Comparison of ENCODE assay signal across 8 cellular contexts in the genomic region with DNA sequence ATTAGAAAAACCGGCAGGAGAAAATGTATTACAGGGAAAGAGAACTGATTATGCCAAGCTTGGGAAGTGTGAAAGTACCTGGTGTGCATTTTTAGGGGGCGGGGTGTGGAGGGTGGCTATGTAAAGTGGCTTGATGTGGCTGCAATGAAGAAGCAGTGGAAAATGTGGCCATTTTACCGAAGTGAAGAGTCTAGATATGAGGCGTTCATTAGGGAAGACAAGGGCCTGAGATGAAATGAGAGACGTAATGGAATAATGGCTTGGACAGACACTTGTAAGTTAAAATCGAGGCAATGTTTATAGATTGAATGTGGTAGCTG. TPM values are rescaled to one million over a fixed set of nuclear protein-coding genes. Genes with fewer than 3 reads are reported as not detected.
DNase-seq lines count a peak whose midpoint lies in the region; FAIRE-seq and TF ChIP-seq lines count a peak whose summit lies in the region.

No MANE protein-coding gene starts in this region.

- no peaks in the 10 kb centered on the region for H3K27me3 Mint-ChIP-seq in astrocyte (ENCODE audit: low read depth, unreplicated experiment)

- H3K27ac ChIP-seq in AG04450 (ENCODE audit: low read depth, low read length) (peak overlapping the region; percentile 58), astrocyte (ENCODE audit: low read depth, low read length) (peak overlapping the region; percentile 95)

- no peaks in the 10 kb centered on the region for H3K36me3 Mint-ChIP-seq in astrocyte (ENCODE audit: low read depth, unreplicated experiment)

- peaks cover 31% of the 10 kb centered on the region for H4K20me1 ChIP-seq in astrocyte (ENCODE audit: insufficient read depth, low read length)

- H3K4me3 Mint-ChIP-seq in astrocyte (ENCODE audit: unreplicated experiment): peak overlapping the region; percentile 98

- POLR2A ChIA-PET in AG04450 (lab: Yijun Ruan, JAX): no interaction called here

- TF ChIP-seq CTCF in AG04450 (IDR thresholded peaks at IDR 0.05; ENCODE audit: low read depth, low read length) (no peak), astrocyte (IDR thresholded peaks at IDR 0.05; ENCODE audit: insufficient read depth, low read depth, low read length) (no peak)

- peak overlapping the region; percentile 94 for H3K9ac ChIP-seq in astrocyte (ENCODE audit: low read length)

- peak overlapping the region; percentile 94 for H2AFZ ChIP-seq in astrocyte (ENCODE audit: low read depth, low read length)

- peak; percentile 87 for FAIRE-seq in H54 (lab: Jason Lieb, UNC)
- FAIRE-seq in astrocyte (lab: Jason Lieb, UNC): no peak

- peaks cover 94% of the 10 kb centered on the region for H3K79me2 ChIP-seq in astrocyte (ENCODE audit: insufficient read depth, low read length)

- H3K4me2 ChIP-seq in astrocyte (ENCODE audit: low read length): peak overlapping the region; percentile 91

- H3K9me3 ChIP-seq in AG04450 (ENCODE audit: control insufficient read depth, insufficient read depth, low read length) (peaks cover 2% of the 10 kb centered on the region; the same call in 1 of the 2 replicates), astrocyte (ENCODE audit: insufficient read depth, low read depth, low read length) (no peaks in the 10 kb centered on the region)

- peaks cover 9% of the 10 kb centered on the region for H3K4me1 ChIP-seq in astrocyte (ENCODE audit: insufficient read depth, low read length)

- peak overlapping the region; percentile 93 for H3K27ac Mint-ChIP-seq in astrocyte (ENCODE audit: unreplicated experiment)

- TF ChIP-seq POLR2A in H54 (IDR thresholded peaks at IDR 0.05; ENCODE audit: low read depth, low read length): no peak

- no peaks in the 10 kb centered on the region for H3K9me3 Mint-ChIP-seq in astrocyte (ENCODE audit: unreplicated experiment)

- H3K27me3 ChIP-seq in AG04450 (ENCODE audit: control insufficient read depth, insufficient read depth, low read length) (no peaks in the 10 kb centered on the region), astrocyte (ENCODE audit: insufficient read depth, low read length) (no peaks in the 10 kb centered on the region)

- peaks cover 10% of the 10 kb centered on the region for H3K4me1 Mint-ChIP-seq in astrocyte (ENCODE audit: low read depth, unreplicated experiment)

- no peaks in the 10 kb centered on the region for H3K36me3 ChIP-seq in astrocyte (ENCODE audit: insufficient read depth, low read length)

- CTCF ChIA-PET in AG04450 (lab: Charles Lee): no interaction called here

- peak overlapping the region; percentile 92 for H3K4me3 ChIP-seq in AG04450 (ENCODE audit: low read depth, low read length)
- peak overlapping the region; percentile 99 for H3K4me3 ChIP-seq in astrocyte (ENCODE audit: insufficient read depth, low read depth, low read length)

- no peak for DNase-seq in AG04450 (ENCODE audit: low read depth, low spot score)
- no peak for DNase-seq in H54 (ENCODE audit: insufficient read length, low spot score)
- peak; percentile 54 for DNase-seq in RPMI8226
- no peak for DNase-seq in astrocyte (ENCODE audit: low read depth)
- peak; percentile 76 for DNase-seq in left kidney (ENCODE audit: low read depth, low spot score)
- DNase-seq in stimulated activated CD8-positive, alpha-beta memory T cell treated with anti-CD3 and anti-CD28 coated beads, Interleukin-12 subunit alpha, Interleukin-12 subunit beta, amount 100 ng/mL, for 24 hours (ENCODE audit: extremely low read depth): peak; percentile 5
- no peak for DNase-seq in NK-92 (lab: John Stamatoyannopoulos, UW; ENCODE audit: unreplicated experiment)
- no peak for DNase-seq in OCI-M2 (lab: John Stamatoyannopoulos, UW; ENCODE audit: unreplicated experiment)

RNA-seq across cellular contexts. Expression of a gene that starts 1.2 kb away (rescaled TPM):
- 108 and 143 TPM in 2 replicates for polyA plus RNA-seq in AG04450 (2011; rRNA removed)
- 103 and 120 TPM in 2 replicates for polyA minus RNA-seq in AG04450 (2011; rRNA and poly(A)+ RNA removed)
- 106 and 107 TPM in 2 replicates for total RNA-seq in astrocyte

RNA-seq across cellular contexts. Expression of a gene that starts 1.5 kb away (rescaled TPM):
- 7.1 and 10.2 TPM in 2 replicates for polyA plus RNA-seq in AG04450 (2011; rRNA removed)
- 13.1 and 20.9 TPM in 2 replicates for polyA minus RNA-seq in AG04450 (2011; rRNA and poly(A)+ RNA removed)
- total RNA-seq in astrocyte: 25.3 and 26.5 TPM in 2 replicates

Comparison
In these comparisons a context has a peak if more than half of its experiments do, and no peak if none do; other contexts are left out.
1. DNase-seq: peak in RPMI8226 (single experiment), left kidney (single experiment) and stimulated activated CD8-positive, alpha-beta memory T cell treated with anti-CD3 and anti-CD28 coated beads, Interleukin-12 subunit alpha, Interleukin-12 subunit beta, amount 100 ng/mL, for 24 hours (single experiment); none in AG04450 (single experiment), H54 (single experiment), astrocyte (single experiment), NK-92 (single experiment) and OCI-M2 (single experiment).